16 cellular contexts compared by ENCODE assay signal in the genomic region with DNA sequence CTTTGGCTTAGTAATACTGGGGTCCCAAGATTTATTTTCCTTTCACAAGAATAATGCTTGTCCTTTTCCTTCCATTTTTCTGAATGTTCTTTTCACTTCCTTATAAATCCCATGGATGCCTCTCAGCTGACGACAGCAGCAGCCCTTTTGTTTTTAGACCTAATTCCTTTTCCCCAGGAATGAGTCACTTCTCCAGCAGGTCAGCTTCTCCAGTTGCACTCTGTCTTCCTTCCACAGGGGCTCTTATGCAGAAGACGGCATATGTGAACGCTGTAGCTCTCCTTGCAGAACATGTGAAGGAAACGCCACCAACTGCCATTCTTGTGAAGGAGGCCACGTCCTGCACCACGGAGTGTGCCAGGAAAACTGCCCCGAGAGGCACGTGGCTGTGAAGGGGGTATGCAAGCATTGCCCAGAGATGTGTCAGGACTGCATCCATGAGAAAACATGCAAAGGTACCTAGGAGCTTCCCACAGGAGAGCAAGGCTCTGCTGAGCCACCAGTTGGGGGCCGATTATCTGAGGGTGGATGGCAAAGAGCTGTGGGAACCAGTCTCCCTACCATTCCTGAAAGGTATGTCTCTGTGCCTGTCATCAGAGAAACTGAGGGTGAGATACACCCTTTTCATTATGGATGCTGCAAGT.
DNase-seq lines count a peak whose midpoint lies in the region; ATAC-seq, FAIRE-seq and TF ChIP-seq lines count a peak whose summit lies in the region.
"Had no signal": no experiment of that assay in that cellular context is flagged by ENCODE, and none has a peak within 500 bp of the region (broad histone marks: within the 10 kb centered on the region; RNA-seq: fewer than 3 reads in every experiment).

No MANE protein-coding gene starts in this region.

- TF ChIP-seq POLR2A in A549 (IDR thresholded peaks at IDR 0.05; ENCODE audit: low read length): no peak

- peak; percentile 44 to 64 for DNase-seq in A549 (ENCODE audit: low read depth in 1 of 2, low spot score in 1 of 2)
- DNase-seq in HT1080 (ENCODE audit: low read depth): peak; percentile 82
- DNase-seq in brain pericyte (ENCODE audit: low read depth, low spot score): peak; percentile 55
- peak; percentile 7 for DNase-seq in keratinocyte (ENCODE audit: low read depth, low spot score)
- DNase-seq in COLO668 (lab: John Stamatoyannopoulos, UW; ENCODE audit: unreplicated experiment): no peak
- no peak for DNase-seq in anterior cingulate cortex (lab: John Stamatoyannopoulos, UW)
- DNase-seq: activated CD4-positive, alpha-beta T cell treated with anti-CD3 and anti-CD28 coated beads, Interleukin-2, amount 10 ng/mL, durations not matched to agents 7 days and 5 days; activated effector memory CD4-positive, alpha-beta T cell treated with anti-CD3 and anti-CD28 coated beads, Interleukin-2, amount 50 U/mL, for 16 hours; DND-41; hypothalamus; midbrain; NCI-H524 had no signal

- no peaks in the 10 kb centered on the region for H3K27me3 ChIP-seq in keratinocyte (ENCODE audit: control insufficient read depth, extremely low read depth, insufficient read depth, low read length)

- TF ChIP-seq CTCF in A549 (IDR thresholded peaks at IDR 0.05) (no peak), keratinocyte (optimal IDR thresholded peaks at IDR 0.05 in 1 of 3, IDR thresholded peaks at IDR 0.05 in 1 of 3, conservative IDR thresholded peaks at IDR 0.05 in 1 of 3; ENCODE audit: extremely low read depth in 1 of 3, insufficient read depth in 2 of 3, low read length in 3 of 3) (no peak)

- TF ChIP-seq RAD21 in A549 (conservative IDR thresholded peaks at IDR 0.05 in 1 of 2, IDR thresholded peaks at IDR 0.05 in 1 of 2): no peak

- H3K4me2 ChIP-seq in A549 (peak overlapping the region; percentile 40), keratinocyte (ENCODE audit: control insufficient read depth, extremely low read depth, insufficient read depth, low read depth, low read length) (no peak overlapping the region)

- peak overlapping the region; percentile 44 to 75; a peak in 4 of 6 replicates for H3K27ac ChIP-seq in A549
- peak overlapping the region; percentile 39 for H3K27ac ChIP-seq in keratinocyte (ENCODE audit: control insufficient read depth, insufficient read depth, low read length)
- H3K27ac ChIP-seq: coronary artery had no signal

- no peaks in the 10 kb centered on the region for H3K36me3 ChIP-seq in keratinocyte (ENCODE audit: control insufficient read depth in 2 of 2, extremely low read depth in 1 of 2, insufficient read depth in 2 of 2, low read length in 2 of 2)

- dilution Hi-C loops in keratinocyte (cut with MboI; ENCODE audit: extremely low pct_ligation_motif_present, low sequenced_read_pairs): no loop called here

- no peaks in the 10 kb centered on the region for H4K20me1 ChIP-seq in keratinocyte (ENCODE audit: control insufficient read depth, extremely low read depth, insufficient read depth, low read length)

- POLR2A ChIA-PET in A549 (lab: Yijun Ruan, JAX): interaction anchor here (1.0 to 1.8 kb wide), 2 partner anchors 63 to 73 kb away, joined by 3 to 20 read pairs; partner anchors contain the start of gene RFK

- H3K9me1 ChIP-seq in keratinocyte (ENCODE audit: control insufficient read depth, extremely low read depth, insufficient read depth, low read length): no peaks in the 10 kb centered on the region

- H3K4me1 ChIP-seq in A549: peaks cover 23% of the 10 kb centered on the region
- H3K4me1 ChIP-seq in keratinocyte (ENCODE audit: control insufficient read depth, extremely low read depth, insufficient read depth, low read length): peaks cover 5% of the 10 kb centered on the region

- 58% methylated on average over 9 of the region's 9 CpGs for WGBS in A549 (ENCODE audit: missing lambda C conversion rate)

- TF ChIP-seq EP300 in A549 (IDR thresholded peaks at IDR 0.05): no peak

- H3K4me3 ChIP-seq in A549: no peak overlapping the region
- no peak overlapping the region for H3K4me3 ChIP-seq in keratinocyte (ENCODE audit: control insufficient read depth in 2 of 3, extremely low read depth in 1 of 3, insufficient read depth in 2 of 3, low read depth in 1 of 3, low read length in 3 of 3)
- H3K4me3 ChIP-seq: coronary artery had no signal

- H3K9me3 ChIP-seq in A549 (no peaks in the 10 kb centered on the region), keratinocyte (ENCODE audit: control insufficient read depth, low read depth, low read length) (no peaks in the 10 kb centered on the region)

- peak; percentile 86 to 93 for ATAC-seq in A549
- ATAC-seq in HG03469 (IDR thresholded peaks at IDR 0.05; ENCODE audit: unreplicated experiment): no peak
- ATAC-seq in GM21723 (IDR thresholded peaks at IDR 0.05; ENCODE audit: unreplicated experiment): no peak

- CTCF ChIA-PET in A549 (lab: Yijun Ruan, JAX): interaction anchor here (1.0 to 3.0 kb wide), 6 partner anchors 15 to 127 kb away, joined by 3 to 13 read pairs (median 3); no protein-coding TSS in a partner anchor

- H2AFZ ChIP-seq in keratinocyte (ENCODE audit: control insufficient read depth, low read length): no peak overlapping the region

- FAIRE-seq in A549 (lab: Jason Lieb, UNC) (no peak), keratinocyte (lab: Jason Lieb, UNC) (no peak)
- FAIRE-seq: GM18507 had no signal

- no peaks in the 10 kb centered on the region for H3K79me2 ChIP-seq in keratinocyte (ENCODE audit: control insufficient read depth, insufficient read depth, low read length)

- no peak overlapping the region for H3K9ac ChIP-seq in keratinocyte (ENCODE audit: control insufficient read depth, extremely low read depth, insufficient read depth, low read length)

TF ChIP-seq in A549, 52 proteins besides CTCF, POLR2A, EP300 and RAD21:
- TF ChIP-seq BCL3 (IDR thresholded peaks at IDR 0.05): no peak
- no peak for TF ChIP-seq NPAS2 (CRISPR knock-in tag; IDR thresholded peaks at IDR 0.05; ENCODE audit: borderline replicate concordance)
- no peak for TF ChIP-seq MYC (IDR thresholded peaks at IDR 0.05; ENCODE audit: borderline replicate concordance, low read length)
- no peak for TF ChIP-seq MAZ (IDR thresholded peaks at IDR 0.05; ENCODE audit: borderline replicate concordance, low read depth, low read length)
- no peak for TF ChIP-seq FOSL2 (IDR thresholded peaks at IDR 0.05)
- peak; percentile 25; the same call in 1 of the 2 replicates for TF ChIP-seq FOSL2 (CRISPR knock-in tag; IDR thresholded peaks at IDR 0.05)

Comparison
In these comparisons a context has a peak if more than half of its experiments do, and no peak if none do; other contexts are left out.
1. ATAC-seq: peak in A549 (2 of 2); none in HG03469 (single experiment) and GM21723 (single experiment).
2. DNase-seq: peak in A549 (2 of 2), HT1080 (single experiment), brain pericyte (single experiment) and keratinocyte (single experiment); none in COLO668 (single experiment) and anterior cingulate cortex (0 of 58).